Comparison of ENCODE assay signal across 8 cellular contexts in genomic region chr3:170154569-170155143, GRCh38. TPM values are rescaled to one million over a fixed set of nuclear protein-coding genes. Genes with fewer than 3 reads are reported as not detected.
DNase-seq lines count a peak whose midpoint lies in the region; ATAC-seq, FAIRE-seq and TF ChIP-seq lines count a peak whose summit lies in the region.

No MANE protein-coding gene starts in this region.

- no peak for TF ChIP-seq CTCF in GM12865 (IDR thresholded peaks at IDR 0.05; ENCODE audit: insufficient read depth, low read depth, low read length, missing control alignments)
- no peak for TF ChIP-seq CTCF in K562 (IDR thresholded peaks at IDR 0.05 in 2 of 3, conservative IDR thresholded peaks at IDR 0.05 in 1 of 3; ENCODE audit: insufficient read depth in 2 of 3, low read depth in 1 of 3, low read length in 3 of 3)
- TF ChIP-seq CTCF in smooth muscle cell (IDR thresholded peaks at IDR 0.05; ENCODE audit: borderline replicate concordance, insufficient read depth, poor library complexity, severe bottlenecking): no peak

- H3K27me3 ChIP-seq in K562 (ENCODE audit: control insufficient read depth in 2 of 2, insufficient read depth in 2 of 2, low read length in 2 of 2) (no peaks in the 10 kb centered on the region), smooth muscle cell (ENCODE audit: low read depth) (no peaks in the 10 kb centered on the region)

- peak; percentile 84 for ATAC-seq in GM21526 (IDR thresholded peaks at IDR 0.05; ENCODE audit: low FRiP score, unreplicated experiment)
- ATAC-seq in K562: peak; percentile 85

- DNase-seq in GM12865 (ENCODE audit: low read depth) (peak; percentile 73), K562 (ENCODE audit: extremely low read depth in 1 of 4, low spot score in 3 of 4) (peak in 2 of 4 experiments; percentile 60 to 61), DMS153 (lab: John Stamatoyannopoulos, UW) (no peak), SHP77 treated with DMSO at 0.1 percent for 48 hours (lab: John Stamatoyannopoulos, UW) (no peak), smooth muscle cell (lab: John Stamatoyannopoulos, UW; ENCODE audit: unreplicated experiment) (no peak), pons (ENCODE audit: low spot score) (no peak)

- FAIRE-seq in K562 (lab: Jason Lieb, UNC): peak; percentile 87

- peak overlapping the region; percentile 4 to 37; a peak in 3 of 4 replicates for H3K9ac ChIP-seq in K562 (ENCODE audit: insufficient read depth in 1 of 2, low read depth in 2 of 2, low read length in 2 of 2)
- H3K9ac ChIP-seq in smooth muscle cell (ENCODE audit: low read depth): no peak overlapping the region

- peaks cover 0 to 3% (median 0%) of the 10 kb centered on the region in 3 donors for H3K9me3 Mint-ChIP-seq in IgD-negative memory B cell

- H3K27ac ChIP-seq in K562 (ENCODE audit: extremely low read depth, low read depth, low read length): peak overlapping the region; percentile 71
- H3K27ac ChIP-seq in smooth muscle cell (ENCODE audit: low read depth): no peak overlapping the region

- intact Hi-C loops in K562 (cut with micrococcal nuclease): no loop called here

- no TSS peak for BruUV-seq in K562 (replicated peaks; lab: Mats Ljungman, UMichigan)

- H3K79me2 ChIP-seq in K562 (ENCODE audit: control insufficient read depth, insufficient read depth, low read length) (peaks cover 62% of the 10 kb centered on the region), smooth muscle cell (ENCODE audit: low read depth) (peaks cover 72% of the 10 kb centered on the region)

- no peaks in the 10 kb centered on the region for H3K9me3 ChIP-seq in K562 (replicated peaks; ENCODE audit: control insufficient read depth, insufficient read depth, low read depth, low read length)
- no peaks in the 10 kb centered on the region for H3K9me3 ChIP-seq in smooth muscle cell (replicated peaks; ENCODE audit: low read depth)

- no peak for TF ChIP-seq EP300 in K562 (IDR thresholded peaks at IDR 0.05; ENCODE audit: low read length)

- H3K4me1 ChIP-seq in K562 (replicated peaks in 1 of 2; ENCODE audit: control insufficient read depth in 2 of 2, insufficient read depth in 2 of 2, low read length in 2 of 2) (peaks cover 4 to 14% of the 10 kb centered on the region in 2 experiments; a peak in 4 of 5 replicates), smooth muscle cell (ENCODE audit: low read depth) (no peaks in the 10 kb centered on the region)

- in situ Hi-C loops in K562 (cut with MboI): no loop called here

- H3K4me2 ChIP-seq in K562 (ENCODE audit: insufficient read depth, low read length): peak overlapping the region; percentile 60
- no peak overlapping the region for H3K4me2 ChIP-seq in smooth muscle cell

- no peaks in the 10 kb centered on the region for H3K9me1 ChIP-seq in K562 (ENCODE audit: control insufficient read depth, insufficient read depth, low read length)

- POLR2A ChIA-PET in K562 (lab: Yijun Ruan, JAX): interaction anchor here (0.6 to 1.3 kb wide), 6 partner anchors 12 to 1409 kb away, joined by 3 to 7 read pairs (median 4); no protein-coding TSS in a partner anchor

- H3K36me3 ChIP-seq in K562 (ENCODE audit: control insufficient read depth, insufficient read depth, low read length) (peaks cover 30% of the 10 kb centered on the region; the same call in 2 of the 3 replicates), smooth muscle cell (ENCODE audit: low read depth) (peaks cover 4% of the 10 kb centered on the region)

- no peaks in the 10 kb centered on the region for H3K27me3 Mint-ChIP-seq in IgD-negative memory B cell

- H3K4me1 Mint-ChIP-seq in IgD-negative memory B cell: peaks cover 31 to 47% (median 44%) of the 10 kb centered on the region in 3 donors

- 7% methylated on average over 3 of the region's 3 CpGs for WGBS in K562 (ENCODE audit: insufficient coverage, low coverage, missing lambda C conversion rate)
- 67% methylated on average over 3 of the region's 3 CpGs for WGBS in smooth muscle cell (ENCODE audit: low lambda C conversion rate)

- H3K27ac Mint-ChIP-seq in IgD-negative memory B cell: peak overlapping the region; percentile 86 to 99 (median 96)

- no peak for TF ChIP-seq RAD21 in K562 (CRISPR knock-in tag; conservative IDR thresholded peaks at IDR 0.05 in 1 of 2, IDR thresholded peaks at IDR 0.05 in 1 of 2)

- H3K4me3 ChIP-seq in GM12865 (ENCODE audit: low read depth, low read length) (peak overlapping the region; percentile 15; the same call in 1 of the 2 replicates), K562 (no peak overlapping the region), smooth muscle cell (no peak overlapping the region)

- no peak for TF ChIP-seq POLR2A in K562 (conservative IDR thresholded peaks at IDR 0.05)

- H3K4me3 Mint-ChIP-seq in IgD-negative memory B cell: peak overlapping the region; percentile 63 to 88 (median 76)

- H2AFZ ChIP-seq in K562 (ENCODE audit: low read depth, low read length): peak overlapping the region; percentile 46
- no peak overlapping the region for H2AFZ ChIP-seq in smooth muscle cell (ENCODE audit: low read depth)

- CTCF ChIA-PET in K562 (lab: Yijun Ruan, JAX; ENCODE audit: low intra/inter-chr PET ratio): no interaction called here

- H4K20me1 ChIP-seq in K562 (replicated peaks; ENCODE audit: control insufficient read depth, insufficient read depth, low read length) (no peaks in the 10 kb centered on the region), smooth muscle cell (ENCODE audit: low read depth) (peaks cover 94% of the 10 kb centered on the region)

- no peaks in the 10 kb centered on the region for H3F3A ChIP-seq in smooth muscle cell (ENCODE audit: low read depth)

- H3K36me3 Mint-ChIP-seq in IgD-negative memory B cell: peaks cover 17% of the 10 kb centered on the region

TF ChIP-seq in K562, 482 proteins besides CTCF, POLR2A, EP300 and RAD21 (continues in another document):
- TF ChIP-seq ZNF696 (CRISPR knock-in tag; conservative IDR thresholded peaks at IDR 0.05) (no peak), SMARCE1 (IDR thresholded peaks at IDR 0.05) (peak; percentile 81), ZZZ3 (IDR thresholded peaks at IDR 0.05) (no peak), ZEB2 (IDR thresholded peaks at IDR 0.05) (peak; percentile 75; the same call in 1 of the 2 replicates), FOXM1 (IDR thresholded peaks at IDR 0.05; ENCODE audit: low read depth) (peak; percentile 72), FOXM1 (CRISPR knock-in tag; IDR thresholded peaks at IDR 0.05; ENCODE audit: low read depth) (no peak), FOXK2 (conservative IDR thresholded peaks at IDR 0.05 in 1 of 2, IDR thresholded peaks at IDR 0.05 in 1 of 2; ENCODE audit: low read depth in 2 of 2) (peak in 1 of 2 experiments; percentile 27; a peak in 1 of 4 replicates), ELF4 (CRISPR knock-in tag; IDR thresholded peaks at IDR 0.05) (no peak), SOX6 (IDR thresholded peaks at IDR 0.05) (peak; percentile 57; the same call in 1 of the 2 replicates), ARID1B (IDR thresholded peaks at IDR 0.05) (peak; percentile 82), SMARCA4 (IDR thresholded peaks at IDR 0.05) (peak; percentile 79), ZNF384 (IDR thresholded peaks at IDR 0.05; ENCODE audit: low read depth, low read length) (no peak), ZBTB11 (CRISPR knock-in tag; IDR thresholded peaks at IDR 0.05) (no peak), EHMT2 (IDR thresholded peaks at IDR 0.05) (peak; percentile 77; the same call in 1 of the 2 replicates), TCF3 (CRISPR knock-in tag; IDR thresholded peaks at IDR 0.05) (peak; percentile 63)

RNA-seq across cellular contexts. Expression of gene PHC3, which starts 26.9 kb away (rescaled TPM):
- polyA plus RNA-seq in IgD-negative memory B cell: 81.2 TPM
- total RNA-seq in K562 (2011; cell fraction: chromatin; rRNA removed; ENCODE audit: low replicate concordance): 118 and 146 TPM in 2 replicates
- 42.5 and 52.1 TPM in 2 replicates for total RNA-seq in K562 (2011; cell fraction: nucleolus; rRNA removed)
- 59.0 and 129 TPM in 2 replicates for total RNA-seq in K562 (2011; cell fraction: nucleoplasm; rRNA removed)
- total RNA-seq in K562 (2014; rRNA removed): 3.1 and 8.9 TPM in 2 replicates
- 16.9 and 19.0 TPM in 2 replicates for total RNA-seq in K562 (2014; rRNA removed; fragmentation: Illumina TruSeq; extraction: Trizol)
- 14.9 and 15.1 TPM in 2 replicates for total RNA-seq in K562 (2015; rRNA removed; fragmentation: Illumina TruSeq; extraction: Trizol)
- 16.9 and 21.5 TPM in 2 replicates for total RNA-seq in K562 (2021)
- 21.6 and 32.1 TPM in 2 replicates for polyA plus RNA-seq in K562 (2011; rRNA removed)
- polyA plus RNA-seq in K562 (2011; cell fraction: cytosol; rRNA removed): 25.8 and 29.4 TPM in 2 replicates
- 65.3 and 76.2 TPM in 2 replicates for polyA plus RNA-seq in K562 (2011; cell fraction: nucleus; rRNA removed)
- polyA plus RNA-seq in K562 (2012): 9.0 and 22.6 TPM in 2 replicates
- 8.1 and 10.5 TPM in 2 replicates for polyA plus RNA-seq in K562 (2014; fragmentation: Illumina TruSeq; extraction: Trizol)
- 1 to 10 TPM; 4.6 to 6.0 TPM for polyA plus RNA-seq in K562 (2014; fragmentation: Nextera tagmentation; extraction: Ambion mirVana)
- polyA plus RNA-seq in K562 (2014; rRNA removed): 7.4 and 16.2 TPM in 2 replicates
- 91.9 and 98.7 TPM in 2 replicates for polyA minus RNA-seq in K562 (2011; rRNA and poly(A)+ RNA removed)
- 13.4 and 14.6 TPM in 2 replicates for polyA minus RNA-seq in K562 (2011; cell fraction: cytosol; rRNA and poly(A)+ RNA removed)
- 32.9 and 56.2 TPM in 2 replicates for polyA minus RNA-seq in K562 (2011; cell fraction: nucleus; rRNA and poly(A)+ RNA removed)
- total RNA-seq in smooth muscle cell: 27.1 and 28.8 TPM in 2 replicates
- 33.1 and 41.3 TPM in 2 replicates for polyA plus RNA-seq in smooth muscle cell
